Comparison of ENCODE assay signal across 18 cellular contexts in the genomic region with DNA sequence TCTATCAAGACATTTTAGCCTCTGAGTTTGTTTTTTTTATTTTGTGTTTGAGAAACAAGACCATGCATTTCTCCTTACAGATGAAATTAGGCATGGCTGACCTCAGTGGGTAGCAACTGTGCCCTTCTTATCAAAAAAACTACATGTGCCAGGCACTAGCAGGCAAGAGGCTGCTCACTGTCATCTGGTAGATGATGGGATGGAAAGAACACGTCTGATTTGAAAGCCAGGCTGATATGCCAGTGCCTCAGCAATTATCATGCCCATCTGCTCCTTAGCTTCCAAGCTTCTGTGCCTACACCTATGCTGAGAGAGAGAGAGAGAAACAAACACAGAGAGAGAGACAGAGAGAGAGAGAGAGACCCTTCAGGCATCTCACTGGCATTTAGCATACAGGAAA.
"Had no signal": no experiment of that assay in that cellular context is flagged by ENCODE, and none has a peak within 500 bp of the region (broad histone marks: within the 10 kb centered on the region; RNA-seq: fewer than 3 reads in every experiment).

No MANE protein-coding gene starts in this region.

- H3K36me3 ChIP-seq: neutrophil had no signal

- H3K4me1 ChIP-seq: foreskin keratinocyte had no signal

- H3K27ac ChIP-seq: coronary artery, foreskin keratinocyte, hepatocyte, neutrophil had no signal

- H2AFZ ChIP-seq: hepatocyte had no signal

- H3K79me2 ChIP-seq: hepatocyte had no signal

- H3K4me2 ChIP-seq: hepatocyte, smooth muscle cell had no signal

- DNase-seq: effector CD4-positive, alpha-beta T cell; endodermal cell; erythroblast; foreskin keratinocyte; kidney; left colon; mammary epithelial cell; naive thymus-derived CD4-positive, alpha-beta T cell; nephron progenitor cell; posterior cingulate gyrus; right cardiac atrium; stimulated activated CD4-positive, alpha-beta T cell treated with anti-CD3 and anti-CD28 coated beads, Interleukin-2, amount 100 ng/mL, for 48 hours; stimulated activated naive CD4-positive, alpha-beta T cell treated with Interleukin-2 at 50 U/mL for 16 hours; trophoblast cell had no signal

- ATAC-seq: foreskin keratinocyte; left colon; naive thymus-derived CD4-positive, alpha-beta T cell; right cardiac atrium had no signal

- H3K9me3 ChIP-seq: neutrophil had no signal

- H3K4me3 ChIP-seq: coronary artery, hepatocyte, smooth muscle cell had no signal

- H3K27me3 ChIP-seq: foreskin keratinocyte, hepatocyte, neutrophil had no signal
